In genomic region chr10:96834121-96834520, GRCh38 we compare ENCODE assay signal across 8 cellular contexts. TPM values are rescaled to one million over a fixed set of nuclear protein-coding genes. Genes with fewer than 3 reads are reported as not detected.
DNase-seq lines count a peak whose midpoint lies in the region; ATAC-seq and TF ChIP-seq lines count a peak whose summit lies in the region.

No MANE protein-coding gene starts in this region.

- H3K4me1 ChIP-seq in A673 (ENCODE audit: insufficient read depth, low read length, poor library complexity, severe bottlenecking) (peaks cover 16% of the 10 kb centered on the region), mesodermal cell (ENCODE audit: control insufficient read depth, insufficient read depth, low read length, poor library complexity, severe bottlenecking) (peaks cover 11% of the 10 kb centered on the region)

- H3K4me3 ChIP-seq in A673 (ENCODE audit: low read depth, low read length, poor library complexity, severe bottlenecking) = peak overlapping the region; percentile 90
- peak overlapping the region; percentile 79 for H3K4me3 ChIP-seq in mesodermal cell (ENCODE audit: extremely low read depth, insufficient read depth, low read length, poor library complexity, severe bottlenecking)

- H3K27me3 Mint-ChIP-seq in HFFc6 (ENCODE audit: insufficient read depth) (no peaks in the 10 kb centered on the region), brain (peaks cover 10% of the 10 kb centered on the region)

- H3K4me1 Mint-ChIP-seq in HFFc6 (ENCODE audit: low read depth) (peaks cover 63% of the 10 kb centered on the region), brain (peaks cover 56% of the 10 kb centered on the region)

- H3K27me3 ChIP-seq in A673 (replicated peaks; ENCODE audit: insufficient read depth, low read depth, low read length, poor library complexity) = no peaks in the 10 kb centered on the region

- POLR2A ChIA-PET in A673 (lab: Charles Lee; ENCODE audit: low non-redundant PET) = no interaction called here

- H3K27ac Mint-ChIP-seq in HFFc6 (no peak overlapping the region; the same call in 1 of the 2 replicates), brain (peak overlapping the region; percentile 98 to 100 (median 100))

- H3K36me3 ChIP-seq in A673 (ENCODE audit: insufficient read depth, low read length, poor library complexity, severe bottlenecking) = no peaks in the 10 kb centered on the region
- peaks cover 6% of the 10 kb centered on the region for H3K36me3 ChIP-seq in mesodermal cell (ENCODE audit: control insufficient read depth, insufficient read depth, low read length)

- WGBS in mesodermal cell (ENCODE audit: insufficient coverage in 2 of 2), 2 experiments = 51 to 55% methylated on average over 3 to 6 of the region's 8 CpGs

- H3K36me3 Mint-ChIP-seq in HFFc6 (ENCODE audit: low read depth) = peaks cover 17% of the 10 kb centered on the region
- H3K36me3 Mint-ChIP-seq in brain = peaks cover 42% of the 10 kb centered on the region

- no peak for ATAC-seq in GM18907 (IDR thresholded peaks at IDR 0.05; ENCODE audit: unreplicated experiment)
- no peak for ATAC-seq in GM21528 (IDR thresholded peaks at IDR 0.05; ENCODE audit: low FRiP score, unreplicated experiment)
- no peak for ATAC-seq in sciatic nerve

- TF ChIP-seq CTCF in A673 (conservative IDR thresholded peaks at IDR 0.05; ENCODE audit: low read depth, low read length) = no peak
- no peak for TF ChIP-seq CTCF in HFFc6 (IDR thresholded peaks at IDR 0.05)
- no peak for TF ChIP-seq CTCF in brain (conservative IDR thresholded peaks at IDR 0.05)

- H3K4me3 Mint-ChIP-seq in HFFc6 (peak overlapping the region; percentile 100), brain (peak overlapping the region; percentile 97 to 100 (median 99))

- H3K9me3 ChIP-seq in A673 (ENCODE audit: low read depth, low read length, poor library complexity, severe bottlenecking) (no peaks in the 10 kb centered on the region), mesodermal cell (ENCODE audit: control insufficient read depth, low read length) (no peaks in the 10 kb centered on the region)

- H3K9me3 Mint-ChIP-seq in HFFc6 (no peaks in the 10 kb centered on the region), brain (peaks cover 0 to 12% (median 6%) of the 10 kb centered on the region in 5 experiments)

- CTCF ChIA-PET in A673 (lab: Charles Lee) = no interaction called here

- TSS peak; percentile 38 for BruUV-seq in A673 (replicated peaks; lab: Mats Ljungman, UMichigan)

- DNase-seq in A673 (ENCODE audit: low spot score) = no peak
- DNase-seq in HFFc6 = peak; percentile 2
- DNase-seq in HuH-7.5 (ENCODE audit: low spot score) = no peak
- no peak for DNase-seq in sciatic nerve (ENCODE audit: low spot score)

- intact Hi-C loops in A673 (cut with micrococcal nuclease; ENCODE audit: unreplicated experiment) = no loop called here
- intact Hi-C loops in sciatic nerve (cut with DNase I) = loop anchor here (10.0 kb wide), 1 partner anchor 439 kb away; no protein-coding TSS in a partner anchor

- H3K27ac ChIP-seq in A673 (ENCODE audit: low read depth, low read length, poor library complexity, severe bottlenecking) (no peak overlapping the region), mesodermal cell (ENCODE audit: low read depth, low read length, severe bottlenecking) (peak overlapping the region; percentile 90)

RNA-seq across cellular contexts. Expression of gene LCOR, which starts 2.0 kb away (rescaled TPM):
- 39.2 and 42.6 TPM in 2 replicates for total RNA-seq in A673 (2021)
- 10 to 100 TPM; 26.5 to 32.6 (median 29.3) TPM for total RNA-seq in HFFc6 (2021; fragmentation: NEBNext Ultra II Directional; extraction: Animal tissue kit (Norgen Biotek cat#: 25700))
- 4.4 TPM for polyA plus RNA-seq in brain (ENCODE audit: insufficient read depth, low read depth, low replicate concordance)
- polyA plus RNA-seq in mesodermal cell (2013, experiment 1 of 2) = 10.0 TPM
- 10.3 TPM for polyA plus RNA-seq in mesodermal cell (2013, experiment 2 of 2)
- total RNA-seq in sciatic nerve = 50.1 TPM
